ENCODE assay signal across 21 cellular contexts in genomic region chr14:92930737-92931602, GRCh38.
DNase-seq lines count a peak whose midpoint lies in the region; ATAC-seq and TF ChIP-seq lines count a peak whose summit lies in the region.
"Had no signal": no experiment of that assay in that cellular context is flagged by ENCODE, and none has a peak within 500 bp of the region (broad histone marks: within the 10 kb centered on the region; RNA-seq: fewer than 3 reads in every experiment).

No MANE protein-coding gene starts in this region.

- H3K9me2 ChIP-seq in MM.1S (replicated peaks; ENCODE audit: insufficient read depth, low read length) = no peaks in the 10 kb centered on the region

- no peaks in the 10 kb centered on the region for H3K36me3 ChIP-seq in adipocyte (ENCODE audit: control insufficient read depth, insufficient read depth, low read length, severe bottlenecking)
- H3K36me3 ChIP-seq in MM.1S (replicated peaks; ENCODE audit: insufficient read depth, low read length) = no peaks in the 10 kb centered on the region
- H3K36me3 ChIP-seq: upper lobe of right lung had no signal

- H3K9me3 ChIP-seq in adipocyte (ENCODE audit: control insufficient read depth, low read length) (peaks cover 5% of the 10 kb centered on the region), MM.1S (replicated peaks; ENCODE audit: insufficient read depth, low read length) (no peaks in the 10 kb centered on the region)
- H3K9me3 ChIP-seq: upper lobe of right lung had no signal

- ATAC-seq in HG03025 (IDR thresholded peaks at IDR 0.05; ENCODE audit: low FRiP score, unreplicated experiment) = no peak
- ATAC-seq: activated naive CD4-positive, alpha-beta T cell treated with anti-CD3 and anti-CD28 coated beads, Interleukin-2, amount 50 U/mL, for 72 hours; activated T-cell treated with anti-CD3 and anti-CD28 coated beads, Interleukin-2, amount 50 U/mL, for 4 hours; GM12878; naive thymus-derived CD8-positive, alpha-beta T cell; upper lobe of right lung had no signal

- TF ChIP-seq CTCF in MM.1S (IDR thresholded peaks at IDR 0.05; ENCODE audit: low read length) = no peak

- H3K4me1 ChIP-seq in adipocyte (ENCODE audit: control insufficient read depth, insufficient read depth, low read length) (peaks cover 10% of the 10 kb centered on the region), MM.1S (ENCODE audit: low read length) (no peaks in the 10 kb centered on the region)
- H3K4me1 ChIP-seq: upper lobe of right lung had no signal

- no peaks in the 10 kb centered on the region for H3K79me2 ChIP-seq in MM.1S (ENCODE audit: low read length)

- peaks cover 59% of the 10 kb centered on the region for H3K27me3 ChIP-seq in adipocyte (replicated peaks; ENCODE audit: control insufficient read depth, insufficient read depth, low read length)
- H3K27me3 ChIP-seq in MM.1S (replicated peaks; ENCODE audit: insufficient read depth, low read length) = no peaks in the 10 kb centered on the region
- H3K27me3 ChIP-seq: upper lobe of right lung had no signal

- no peak overlapping the region for H3K27ac ChIP-seq in MM.1S (ENCODE audit: low read length)
- H3K27ac ChIP-seq: C4-2B, upper lobe of right lung had no signal

- DNase-seq in EH (ENCODE audit: low read depth) (peak; percentile 45), adipocyte (ENCODE audit: low read depth) (peak; percentile 69), fibroblast of the conjunctiva (ENCODE audit: low read depth) (peak; percentile 34), stromal cell of bone marrow (ENCODE audit: low read depth) (peak; percentile 41), MM.1S (no peak)
- DNase-seq in activated effector memory CD4-positive, alpha-beta T cell treated with anti-CD3 and anti-CD28 coated beads, Interleukin-2, amount 50 U/mL, for 16 hours = no peak
- DNase-seq: activated CD4-positive, CD25-positive, alpha-beta regulatory T cell treated with anti-CD3 and anti-CD28 coated beads, Interleukin-2, amount 50 U/mL, for 72 hours; activated T-cell treated with anti-CD3 and anti-CD28 coated beads, Interleukin-2, amount 50 U/mL, for 4 hours; DMS 273 treated with DMSO at 0.1 percent for 48 hours; effector CD8-positive, alpha-beta T cell; GF-D8; IMR-90; naive thymus-derived CD8-positive, alpha-beta T cell; NCI-H146; NCI-H69; RPMI8226; upper lobe of right lung had no signal

- no peak overlapping the region for H2AFZ ChIP-seq in MM.1S (ENCODE audit: low read length)

- H3K4me2 ChIP-seq in MM.1S (ENCODE audit: low read depth, low read length) = no peak overlapping the region

- no peaks in the 10 kb centered on the region for H4K20me1 ChIP-seq in MM.1S (ENCODE audit: insufficient read depth, low read length)

- H3K9ac ChIP-seq in adipocyte (ENCODE audit: low read length) = no peak overlapping the region
- no peak overlapping the region for H3K9ac ChIP-seq in MM.1S (ENCODE audit: low read length)

- H3F3A ChIP-seq in MM.1S (ENCODE audit: insufficient read depth, low read length) = no peaks in the 10 kb centered on the region

- H3K4me3 ChIP-seq in adipocyte (ENCODE audit: low read length) (no peak overlapping the region), MM.1S (ENCODE audit: low read length) (no peak overlapping the region)
- H3K4me3 ChIP-seq: GM12878, upper lobe of right lung had no signal

Comparison
In these comparisons a context has a peak if more than half of its experiments do, and no peak if none do; other contexts are left out.
1. DNase-seq: peak in EH (single experiment), adipocyte (single experiment), fibroblast of the conjunctiva (single experiment) and stromal cell of bone marrow (single experiment); none in MM.1S (single experiment) and activated effector memory CD4-positive, alpha-beta T cell treated with anti-CD3 and anti-CD28 coated beads, Interleukin-2, amount 50 U/mL, for 16 hours (single experiment).